Comparison of ENCODE assay signal across 8 cellular contexts in genomic region chr14:106605548-106606448, GRCh38.
DNase-seq lines count a peak whose midpoint lies in the region; ATAC-seq and TF ChIP-seq lines count a peak whose summit lies in the region.

No MANE protein-coding gene starts in this region.

- TF ChIP-seq CTCF in GM06990 (IDR thresholded peaks at IDR 0.05; ENCODE audit: insufficient read depth, low read length, poor library complexity, severe bottlenecking) (peak; percentile 81), progenitor cell of endocrine pancreas (IDR thresholded peaks at IDR 0.05; ENCODE audit: unreplicated experiment) (no peak)

- H3K4me3 ChIP-seq in GM06990 (replicated peaks; ENCODE audit: low read depth, low read length) = no peak overlapping the region

- no peaks in the 10 kb centered on the region for H3K36me3 ChIP-seq in GM06990 (ENCODE audit: control insufficient read depth, insufficient read depth, low read length)

- ATAC-seq in HG03571 (IDR thresholded peaks at IDR 0.05; ENCODE audit: unreplicated experiment) = peak; percentile 62
- ATAC-seq in activated naive CD8-positive, alpha-beta T cell treated with anti-CD3 and anti-CD28 coated beads, Interleukin-2, amount 10 ng/mL, durations not matched to agents 7 days and 5 days (ENCODE audit: low read depth) = peak; percentile 98

- peak; percentile 80 for DNase-seq in GM06990 (ENCODE audit: extremely low read depth, insufficient read length)
- peak; percentile 58 for DNase-seq in SW480 (ENCODE audit: low spot score)
- peak; percentile 87 for DNase-seq in activated naive CD8-positive, alpha-beta T cell treated with anti-CD3 and anti-CD28 coated beads, Interleukin-2, amount 10 ng/mL, durations not matched to agents 7 days and 5 days
- peak; percentile 56 to 78 (median 63) for DNase-seq in stimulated activated CD4-positive, alpha-beta T cell treated with anti-CD3 and anti-CD28 coated beads, TNF-alpha, amount 100 ng/mL, for 1 hour (ENCODE audit: low read depth in 3 of 3, low spot score in 1 of 3)
- DNase-seq in cerebellar nuclear complex (lab: John Stamatoyannopoulos, UW) = no peak
- no peak for DNase-seq in progenitor cell of endocrine pancreas (ENCODE audit: low spot score, unreplicated experiment)
- DNase-seq in GOT3 (lab: John Stamatoyannopoulos, UW) = no peak

- H3K27me3 ChIP-seq in GM06990 (replicated peaks; ENCODE audit: control insufficient read depth, insufficient read depth, low read length) = no peaks in the 10 kb centered on the region

- POLR2A ChIA-PET in activated naive CD8-positive, alpha-beta T cell treated with anti-CD3 and anti-CD28 coated beads, Interleukin-2, amount 10 ng/mL, durations not matched to agents 7 days and 5 days (lab: Charles Lee) = no interaction called here

- H3K4me1 Mint-ChIP-seq in activated naive CD8-positive, alpha-beta T cell treated with anti-CD3 and anti-CD28 coated beads, Interleukin-2, amount 10 ng/mL, durations not matched to agents 7 days and 5 days = peaks cover 2% of the 10 kb centered on the region
- no peaks in the 10 kb centered on the region for H3K4me1 Mint-ChIP-seq in progenitor cell of endocrine pancreas (ENCODE audit: low read depth)

- no peak overlapping the region for H3K4me3 Mint-ChIP-seq in activated naive CD8-positive, alpha-beta T cell treated with anti-CD3 and anti-CD28 coated beads, Interleukin-2, amount 10 ng/mL, durations not matched to agents 7 days and 5 days
- H3K4me3 Mint-ChIP-seq in progenitor cell of endocrine pancreas (ENCODE audit: low read depth) = no peak overlapping the region

- H3K27me3 Mint-ChIP-seq in activated naive CD8-positive, alpha-beta T cell treated with anti-CD3 and anti-CD28 coated beads, Interleukin-2, amount 10 ng/mL, durations not matched to agents 7 days and 5 days = peaks cover 66% of the 10 kb centered on the region
- H3K27me3 Mint-ChIP-seq in progenitor cell of endocrine pancreas = no peaks in the 10 kb centered on the region

- no peak overlapping the region for H3K27ac Mint-ChIP-seq in activated naive CD8-positive, alpha-beta T cell treated with anti-CD3 and anti-CD28 coated beads, Interleukin-2, amount 10 ng/mL, durations not matched to agents 7 days and 5 days
- no peak overlapping the region for H3K27ac Mint-ChIP-seq in progenitor cell of endocrine pancreas

- no peaks in the 10 kb centered on the region for H3K36me3 Mint-ChIP-seq in activated naive CD8-positive, alpha-beta T cell treated with anti-CD3 and anti-CD28 coated beads, Interleukin-2, amount 10 ng/mL, durations not matched to agents 7 days and 5 days
- H3K36me3 Mint-ChIP-seq in progenitor cell of endocrine pancreas (ENCODE audit: insufficient read depth) = peaks cover 6% of the 10 kb centered on the region

- no peaks in the 10 kb centered on the region for H3K9me3 Mint-ChIP-seq in activated naive CD8-positive, alpha-beta T cell treated with anti-CD3 and anti-CD28 coated beads, Interleukin-2, amount 10 ng/mL, durations not matched to agents 7 days and 5 days
- H3K9me3 Mint-ChIP-seq in progenitor cell of endocrine pancreas (ENCODE audit: low read depth) = peaks cover 73% of the 10 kb centered on the region

Comparison
In these comparisons a context has a peak if more than half of its experiments do, and no peak if none do; other contexts are left out.
1. DNase-seq: peak in GM06990 (single experiment), SW480 (single experiment), activated naive CD8-positive, alpha-beta T cell treated with anti-CD3 and anti-CD28 coated beads, Interleukin-2, amount 10 ng/mL, durations not matched to agents 7 days and 5 days (single experiment) and stimulated activated CD4-positive, alpha-beta T cell treated with anti-CD3 and anti-CD28 coated beads, TNF-alpha, amount 100 ng/mL, for 1 hour (3 of 3); none in cerebellar nuclear complex (0 of 2), progenitor cell of endocrine pancreas (single experiment) and GOT3 (single experiment).